In the genomic region with DNA sequence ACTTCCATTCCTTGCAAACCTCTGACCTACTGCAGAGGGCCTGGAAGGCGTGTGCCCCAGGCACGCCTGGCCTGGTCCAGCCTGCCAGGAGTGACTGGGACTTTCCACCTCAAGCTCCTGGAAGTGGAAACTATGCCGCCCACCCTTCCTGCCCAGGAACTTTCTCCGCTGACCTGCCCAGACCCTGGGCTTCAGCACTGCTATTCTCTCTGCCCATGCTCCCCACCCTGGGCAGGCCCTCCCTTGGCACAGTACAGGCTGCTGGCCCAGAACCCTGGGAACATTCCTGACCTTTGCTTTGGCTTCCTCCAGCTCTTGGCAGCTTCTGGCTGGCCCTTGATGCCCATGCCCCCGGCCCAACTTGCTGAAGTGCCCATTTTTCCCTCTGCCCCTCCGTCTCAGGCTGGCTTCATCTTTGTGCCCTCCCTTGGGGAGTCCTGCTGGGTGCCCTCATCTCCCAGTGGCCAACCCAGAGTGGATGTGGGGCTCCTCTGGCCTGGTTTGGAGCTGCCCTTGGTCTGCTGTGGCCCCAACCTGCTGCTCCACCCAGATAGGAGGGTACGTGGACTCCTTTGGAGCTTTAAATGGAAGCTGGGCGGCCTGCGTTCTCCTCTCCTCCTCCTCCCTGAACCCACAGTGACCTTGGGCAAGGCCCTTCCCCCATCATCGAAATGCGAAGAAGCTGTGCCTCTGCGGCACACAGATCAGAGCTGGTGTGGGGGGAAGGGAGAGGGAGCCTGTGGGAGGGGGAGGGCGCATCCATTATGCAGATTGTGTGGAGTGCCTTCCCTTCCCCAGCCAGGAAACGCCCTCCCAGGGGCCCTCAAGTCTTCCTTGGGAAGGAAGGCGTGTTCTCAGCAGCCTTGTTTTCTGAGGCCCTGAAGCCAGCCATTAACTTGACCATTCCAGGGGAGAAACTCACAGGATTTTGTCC, we compare ENCODE assay signal across 12 cellular contexts. TPM values are rescaled to one million over a fixed set of nuclear protein-coding genes. Genes with fewer than 3 reads are reported as not detected.
DNase-seq lines count a peak whose midpoint lies in the region; ATAC-seq and TF ChIP-seq lines count a peak whose summit lies in the region.
"Had no signal": no experiment of that assay in that cellular context is flagged by ENCODE, and none has a peak within 500 bp of the region (broad histone marks: within the 10 kb centered on the region; RNA-seq: fewer than 3 reads in every experiment).

No MANE protein-coding gene starts in this region.

- H3K4me3 ChIP-seq in esophagus muscularis mucosa (peak overlapping the region; percentile 2 to 55 (median 43)), lung (no peak overlapping the region)

- TF ChIP-seq EP300 in esophagus muscularis mucosa (IDR thresholded peaks at IDR 0.05) = no peak

- H3K9me3 ChIP-seq in esophagus muscularis mucosa = no peaks in the 10 kb centered on the region
- H3K9me3 ChIP-seq in lung (ENCODE audit: control insufficient read depth in 2 of 2, insufficient read depth in 1 of 2, low read length in 1 of 2) = no peaks in the 10 kb centered on the region

- H3K27ac ChIP-seq in esophagus muscularis mucosa (replicated peaks in 1 of 4) (peak overlapping the region; percentile 65 to 82 (median 75)), lung (ENCODE audit: low read depth in 1 of 2, low read length in 1 of 2) (peak overlapping the region; percentile 73 to 90), temporal lobe (ENCODE audit: low read depth, low read length) (peak overlapping the region; percentile 68)

- intact Hi-C loops in esophagus muscularis mucosa (cut with DNase I) = no loop called here

- peak; percentile 24 for ATAC-seq in lung (ENCODE audit: insufficient read depth, low FRiP score)
- ATAC-seq: activated naive CD4-positive, alpha-beta T cell treated with anti-CD3 and anti-CD28 coated beads, Interleukin-2, amount 50 U/mL, for 72 hours; stimulated activated memory B cell treated with anti-CD40 and anti-IgM and Interleukin-4, amounts not matched to agents 10 μg/mL and 1 μg/mL and 100 μg/mL, for 72 hours had no signal

- TF ChIP-seq CTCF in esophagus muscularis mucosa (IDR thresholded peaks at IDR 0.05) (no peak), lung (IDR thresholded peaks at IDR 0.05; ENCODE audit: control extremely low read depth, extremely low read depth) (no peak)

- peaks cover 45 to 58% (median 49%) of the 10 kb centered on the region in 4 donors for H3K4me1 ChIP-seq in esophagus muscularis mucosa
- H3K4me1 ChIP-seq in lung (ENCODE audit: control insufficient read depth in 2 of 2, insufficient read depth in 2 of 2, low read length in 2 of 2) = peaks cover 0 to 29% of the 10 kb centered on the region in 2 donors

- H3K36me3 ChIP-seq in esophagus muscularis mucosa (peaks cover 0 to 6% (median 0%) of the 10 kb centered on the region in 4 donors), lung (ENCODE audit: control insufficient read depth in 2 of 2, insufficient read depth in 2 of 2, low read length in 2 of 2) (no peaks in the 10 kb centered on the region)

- no peak for TF ChIP-seq POLR2A in esophagus muscularis mucosa (IDR thresholded peaks at IDR 0.05; ENCODE audit: low read depth)

- 61% methylated on average over 14 of the region's 15 CpGs for WGBS in esophagus muscularis mucosa
- 55 to 66% methylated on average over 15 of the region's 15 CpGs for whole genome bisulfite sequencing in lung, 2 donors

- DNase-seq in NCI-H82 (lab: John Stamatoyannopoulos, UW) = peak; percentile 84
- no peak for DNase-seq in esophagus muscularis mucosa (ENCODE audit: extremely low spot score)
- peak; percentile 34 for DNase-seq in lung (ENCODE audit: low spot score)
- DNase-seq in NOMO-1 (lab: John Stamatoyannopoulos, UW; ENCODE audit: unreplicated experiment in 2 of 2) = no peak
- DNase-seq in COLO829 (ENCODE audit: low spot score) = no peak
- no peak for DNase-seq in Kasumi-1 (lab: John Stamatoyannopoulos, UW)
- no peak for DNase-seq in germinal center (ENCODE audit: low spot score)
- DNase-seq: GDM1 had no signal

- H3K27me3 ChIP-seq in esophagus muscularis mucosa = no peaks in the 10 kb centered on the region
- H3K27me3 ChIP-seq in lung (ENCODE audit: control insufficient read depth, insufficient read depth) = no peaks in the 10 kb centered on the region

RNA-seq across cellular contexts. Expression of a gene that starts 3.4 kb away (rescaled TPM):
- 10 to 100 TPM; 24.9 to 85.9 (median 56.3) TPM for total RNA-seq in esophagus muscularis mucosa
- 10 to 100 TPM; 42.3 to 55.3 TPM for total RNA-seq in lung
- polyA plus RNA-seq in lung = 10 to 100 TPM; 10.2 to 15.7 TPM
- 5.2 TPM for total RNA-seq in temporal lobe
- total RNA-seq: activated naive CD4-positive, alpha-beta T cell treated with anti-CD3 and anti-CD28 coated beads, Interleukin-2, amount 50 U/mL, for 72 hours; T-helper 1 cell treated with Interleukin-12 subunit alpha and Interleukin-12 subunit beta and Interleukin-4 antibody, amounts not matched to agents 30 ng/mL and 1 ng/mL, for 36 hours had no signal

RNA-seq across cellular contexts. Expression of a gene that starts 4.4 kb away (rescaled TPM):
- total RNA-seq in esophagus muscularis mucosa = 10 to 100 TPM; 13.3 to 41.6 (median 30.6) TPM
- total RNA-seq in lung = 10 to 100 TPM in 1 of 2 donors, 1 to 10 TPM in 1; 2.3 to 23.0 TPM
- polyA plus RNA-seq in lung = 10 to 100 TPM in 1 of 2 donors, 1 to 10 TPM in 1; 5.5 to 32.8 TPM
- total RNA-seq in temporal lobe = 0.98 TPM

RNA-seq across cellular contexts. Expression of a gene that starts 14.3 kb away (rescaled TPM):
- 100 to 1,000 TPM in 1 of 4 donors, 10 to 100 TPM in 3; 59.4 to 119 (median 84.8) TPM for total RNA-seq in esophagus muscularis mucosa
- 100 to 1,000 TPM in 1 of 2 donors, 10 to 100 TPM in 1; 61.4 to 171 TPM for total RNA-seq in lung
- polyA plus RNA-seq in lung = 100 to 1,000 TPM; 469 to 597 TPM
- 0.98 TPM for total RNA-seq in temporal lobe
- total RNA-seq: activated naive CD4-positive, alpha-beta T cell treated with anti-CD3 and anti-CD28 coated beads, Interleukin-2, amount 50 U/mL, for 72 hours; T-helper 1 cell treated with Interleukin-12 subunit alpha and Interleukin-12 subunit beta and Interleukin-4 antibody, amounts not matched to agents 30 ng/mL and 1 ng/mL, for 36 hours had no signal

Comparison
In these comparisons a context has a peak if more than half of its experiments do, and no peak if none do; other contexts are left out.
1. DNase-seq: peak in NCI-H82 (single experiment) and lung (single experiment); none in esophagus muscularis mucosa (single experiment), NOMO-1 (0 of 2), COLO829 (single experiment), Kasumi-1 (0 of 2) and germinal center (single experiment).
2. RNA of a gene that starts 14.3 kb away (total RNA-seq): 61.4 to 171 TPM in lung and 59.4 to 119 TPM in esophagus muscularis mucosa; 0.98 TPM in temporal lobe (single experiment); every median in the first group is over 10 times any median in the second.
3. Peak in every context shown above with its lines, with median percentiles within 50 percentile points of each other: H3K27ac ChIP-seq.